Comparison of ENCODE assay signal across 1 cellular context in the genomic region with DNA sequence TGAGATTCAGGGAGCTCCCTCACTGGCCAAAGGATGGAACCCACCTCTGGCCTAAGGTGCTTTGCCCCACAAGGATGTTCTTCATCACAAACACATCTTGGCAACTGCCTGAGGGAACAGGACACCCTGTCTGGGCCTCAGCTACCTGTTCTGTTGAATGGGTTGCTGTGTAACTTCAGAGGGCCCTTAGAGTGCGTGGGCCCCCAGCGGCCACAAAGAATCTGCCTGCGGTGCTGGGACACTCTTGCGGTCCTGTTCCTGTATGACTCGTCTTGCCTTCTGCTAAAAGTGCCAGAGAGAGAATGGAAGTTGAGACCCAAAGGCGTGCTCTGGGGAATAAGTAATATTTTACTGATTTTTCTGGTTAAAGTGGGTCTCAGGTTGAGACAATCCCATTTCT.
TF ChIP-seq lines count a peak whose summit lies in the region.

No MANE protein-coding gene starts in this region.

TF ChIP-seq in IMR-90, 13 proteins besides CTCF, POLR2A, EP300 and RAD21 (continued from another document):
- TF ChIP-seq, protein P1, sequence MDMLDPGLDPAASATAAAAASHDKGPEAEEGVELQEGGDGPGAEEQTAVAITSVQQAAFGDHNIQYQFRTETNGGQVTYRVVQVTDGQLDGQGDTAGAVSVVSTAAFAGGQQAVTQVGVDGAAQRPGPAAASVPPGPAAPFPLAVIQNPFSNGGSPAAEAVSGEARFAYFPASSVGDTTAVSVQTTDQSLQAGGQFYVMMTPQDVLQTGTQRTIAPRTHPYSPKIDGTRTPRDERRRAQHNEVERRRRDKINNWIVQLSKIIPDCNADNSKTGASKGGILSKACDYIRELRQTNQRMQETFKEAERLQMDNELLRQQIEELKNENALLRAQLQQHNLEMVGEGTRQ (IDR thresholded peaks at IDR 0.05; ENCODE audit: low read depth, low read length), result no peak
- TF ChIP-seq, protein P2, sequence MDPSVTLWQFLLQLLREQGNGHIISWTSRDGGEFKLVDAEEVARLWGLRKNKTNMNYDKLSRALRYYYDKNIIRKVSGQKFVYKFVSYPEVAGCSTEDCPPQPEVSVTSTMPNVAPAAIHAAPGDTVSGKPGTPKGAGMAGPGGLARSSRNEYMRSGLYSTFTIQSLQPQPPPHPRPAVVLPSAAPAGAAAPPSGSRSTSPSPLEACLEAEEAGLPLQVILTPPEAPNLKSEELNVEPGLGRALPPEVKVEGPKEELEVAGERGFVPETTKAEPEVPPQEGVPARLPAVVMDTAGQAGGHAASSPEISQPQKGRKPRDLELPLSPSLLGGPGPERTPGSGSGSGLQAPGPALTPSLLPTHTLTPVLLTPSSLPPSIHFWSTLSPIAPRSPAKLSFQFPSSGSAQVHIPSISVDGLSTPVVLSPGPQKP (IDR thresholded peaks at IDR 0.05; ENCODE audit: borderline replicate concordance, low read depth, low read length), result no peak
- TF ChIP-seq CEBPB (IDR thresholded peaks at IDR 0.05; ENCODE audit: low read depth, low read length), result no peak
- no peak for TF ChIP-seq NFE2L2 (IDR thresholded peaks at IDR 0.05; ENCODE audit: low read depth, low read length)
- TF ChIP-seq SMC3 (IDR thresholded peaks at IDR 0.05; ENCODE audit: low read depth, low read length), result no peak
- TF ChIP-seq RCOR1 (IDR thresholded peaks at IDR 0.05; ENCODE audit: insufficient replicate concordance, low read length), result no peak
- TF ChIP-seq FOS (IDR thresholded peaks at IDR 0.05; ENCODE audit: low read depth, low read length), result no peak
- TF ChIP-seq CHD1 (IDR thresholded peaks at IDR 0.05; ENCODE audit: low read depth, low read length), result no peak
